In the genomic region with DNA sequence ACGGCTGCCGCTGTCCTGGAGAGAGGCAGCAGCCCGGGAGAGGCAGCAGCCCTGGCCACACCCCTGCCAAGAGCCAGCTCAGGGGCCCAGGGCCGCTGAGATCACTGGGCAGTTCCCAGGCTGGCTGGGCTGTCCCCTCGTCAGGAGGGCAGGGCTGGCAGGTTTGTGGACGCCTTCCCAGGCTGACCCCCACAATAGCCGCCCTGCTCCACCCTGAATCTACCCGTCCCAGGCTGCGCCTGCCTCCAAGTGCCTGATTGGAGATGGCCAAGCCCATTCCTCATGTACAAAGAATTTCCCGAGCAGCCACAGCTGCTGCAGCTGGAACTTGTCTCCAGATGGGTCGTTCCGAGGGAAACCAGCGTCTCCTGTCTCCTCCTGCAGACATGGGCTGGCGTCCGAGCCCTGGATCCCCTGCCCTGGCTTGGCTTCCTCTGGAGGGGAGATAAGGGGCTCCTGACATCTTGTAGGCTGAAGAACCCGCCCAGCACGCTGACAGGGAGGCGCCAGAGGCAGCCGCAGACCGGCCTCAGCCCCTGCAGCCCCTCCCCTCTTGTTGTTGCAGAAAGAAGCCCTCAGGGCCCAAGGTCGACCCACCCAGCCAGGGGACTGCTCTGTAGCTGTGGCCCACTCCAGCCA, we compare ENCODE assay signal across 15 cellular contexts. TPM values are rescaled to one million over a fixed set of nuclear protein-coding genes. Genes with fewer than 3 reads are reported as not detected.
DNase-seq lines count a peak whose midpoint lies in the region; ATAC-seq and TF ChIP-seq lines count a peak whose summit lies in the region.
"Had no signal": no experiment of that assay in that cellular context is flagged by ENCODE, and none has a peak within 500 bp of the region (broad histone marks: within the 10 kb centered on the region; RNA-seq: fewer than 3 reads in every experiment).

No MANE protein-coding gene starts in this region.

- H3K4me1 Mint-ChIP-seq in mesothelial cell of epicardium: peaks cover 73% of the 10 kb centered on the region
- H3K4me1 Mint-ChIP-seq in activated T-helper 1 cell treated with anti-CD3 and anti-CD28 coated beads, Interleukin-12 subunit alpha, Interleukin-12 subunit beta, Interleukin-2, Interleukin-4 antibody, amounts not matched to agents 30 ng/mL and 10 ng/mL and 1 ng/mL, durations not matched to agents 14 hours and 24 hours and 36 hours (ENCODE audit: low read depth): no peaks in the 10 kb centered on the region

- no peak overlapping the region for H3K4me3 ChIP-seq in fibroblast of villous mesenchyme (ENCODE audit: low read depth, low read length)

- H3K27ac Mint-ChIP-seq in mesothelial cell of epicardium: peak overlapping the region; percentile 95
- H3K27ac Mint-ChIP-seq in activated T-helper 1 cell treated with anti-CD3 and anti-CD28 coated beads, Interleukin-12 subunit alpha, Interleukin-12 subunit beta, Interleukin-2, Interleukin-4 antibody, amounts not matched to agents 30 ng/mL and 10 ng/mL and 1 ng/mL, durations not matched to agents 14 hours and 24 hours and 36 hours: no peak overlapping the region
- H3K27ac Mint-ChIP-seq: activated T-helper 2 cell treated with anti-CD3 and anti-CD28 coated beads, Interferon-gamma antibody, Interleukin-2, Interleukin-4, amounts not matched to agents 10 μg/mL and 5 μg/mL and 100 μg/mL, durations not matched to agents 14 hours and 24 hours and 36 hours; stimulated activated naive CD8-positive, alpha-beta T cell treated with anti-CD3 and anti-CD28 coated beads, Interleukin-15, Interleukin-2, amounts not matched to agents 100 ng/mL and 50 ng/mL, for 24 hours had no signal

- H3K4me3 Mint-ChIP-seq in mesothelial cell of epicardium: peak overlapping the region; percentile 10
- no peak overlapping the region for H3K4me3 Mint-ChIP-seq in activated T-helper 1 cell treated with anti-CD3 and anti-CD28 coated beads, Interleukin-12 subunit alpha, Interleukin-12 subunit beta, Interleukin-2, Interleukin-4 antibody, amounts not matched to agents 30 ng/mL and 10 ng/mL and 1 ng/mL, durations not matched to agents 14 hours and 24 hours and 36 hours
- H3K4me3 Mint-ChIP-seq: stimulated activated naive CD8-positive, alpha-beta T cell treated with anti-CD3 and anti-CD28 coated beads, Interleukin-15, Interleukin-2, amounts not matched to agents 100 ng/mL and 50 ng/mL, for 24 hours had no signal

- H3K27me3 Mint-ChIP-seq in mesothelial cell of epicardium (ENCODE audit: low read depth): peaks cover 23% of the 10 kb centered on the region
- H3K27me3 Mint-ChIP-seq in activated T-helper 1 cell treated with anti-CD3 and anti-CD28 coated beads, Interleukin-12 subunit alpha, Interleukin-12 subunit beta, Interleukin-2, Interleukin-4 antibody, amounts not matched to agents 30 ng/mL and 10 ng/mL and 1 ng/mL, durations not matched to agents 14 hours and 24 hours and 36 hours (ENCODE audit: insufficient read depth): peaks cover 41% of the 10 kb centered on the region

- DNase-seq in Right ventricle myocardium inferior (ENCODE audit: missing footprints) (no peak), cardiac septum (ENCODE audit: low spot score) (no peak), fibroblast of villous mesenchyme (ENCODE audit: low read depth) (peak; percentile 78), mesothelial cell of epicardium (ENCODE audit: low spot score in 2 of 2, unreplicated experiment in 2 of 2) (peak; percentile 50 to 69), NCI-H2227 (lab: John Stamatoyannopoulos, UW; ENCODE audit: unreplicated experiment) (no peak), hippocampal formation (lab: John Stamatoyannopoulos, UW) (no peak), RPMI8226 (no peak)
- no peak for DNase-seq in activated T-helper 1 cell treated with anti-CD3 and anti-CD28 coated beads, Interleukin-12 subunit alpha, Interleukin-12 subunit beta, Interleukin-2, Interleukin-4 antibody, amounts not matched to agents 30 ng/mL and 10 ng/mL and 1 ng/mL, durations not matched to agents 14 hours and 24 hours and 36 hours (ENCODE audit: low spot score)
- DNase-seq: MV-4-11; NCI-H69; stimulated activated CD4-positive, alpha-beta T cell treated with anti-CD3 and anti-CD28 coated beads, Interleukin-2, amount 100 ng/mL, for 48 hours had no signal

- peak; percentile 60 for ATAC-seq in Right ventricle myocardium inferior
- ATAC-seq: SK-N-SH treated with all-trans-retinoic acid at 6 μM for 48 hours had no signal

- intact Hi-C loops in Right ventricle myocardium inferior (cut with DNase I) (no loop called here), cardiac septum (cut with DNase I) (no loop called here)
- intact Hi-C loops in activated T-helper 1 cell treated with anti-CD3 and anti-CD28 coated beads, Interleukin-12 subunit alpha, Interleukin-12 subunit beta, Interleukin-2, Interleukin-4 antibody, amounts not matched to agents 30 ng/mL and 10 ng/mL and 1 ng/mL, durations not matched to agents 14 hours and 24 hours and 36 hours (cut with micrococcal nuclease): no loop called here

- no peaks in the 10 kb centered on the region for H3K36me3 Mint-ChIP-seq in mesothelial cell of epicardium
- H3K36me3 Mint-ChIP-seq in activated T-helper 1 cell treated with anti-CD3 and anti-CD28 coated beads, Interleukin-12 subunit alpha, Interleukin-12 subunit beta, Interleukin-2, Interleukin-4 antibody, amounts not matched to agents 30 ng/mL and 10 ng/mL and 1 ng/mL, durations not matched to agents 14 hours and 24 hours and 36 hours (ENCODE audit: low read depth): no peaks in the 10 kb centered on the region

- no peaks in the 10 kb centered on the region for H3K9me3 Mint-ChIP-seq in mesothelial cell of epicardium
- H3K9me3 Mint-ChIP-seq in activated T-helper 1 cell treated with anti-CD3 and anti-CD28 coated beads, Interleukin-12 subunit alpha, Interleukin-12 subunit beta, Interleukin-2, Interleukin-4 antibody, amounts not matched to agents 30 ng/mL and 10 ng/mL and 1 ng/mL, durations not matched to agents 14 hours and 24 hours and 36 hours: no peaks in the 10 kb centered on the region
- H3K9me3 Mint-ChIP-seq: activated T-helper 2 cell treated with anti-CD3 and anti-CD28 coated beads, Interferon-gamma antibody, Interleukin-2, Interleukin-4, amounts not matched to agents 10 μg/mL and 5 μg/mL and 100 μg/mL, durations not matched to agents 14 hours and 24 hours and 36 hours; stimulated activated naive CD8-positive, alpha-beta T cell treated with anti-CD3 and anti-CD28 coated beads, Interleukin-15, Interleukin-2, amounts not matched to agents 100 ng/mL and 50 ng/mL, for 24 hours had no signal

- no peak for TF ChIP-seq CTCF in fibroblast of villous mesenchyme (IDR thresholded peaks at IDR 0.05; ENCODE audit: insufficient read depth, low read depth, low read length)
- no peak for TF ChIP-seq CTCF in mesothelial cell of epicardium (IDR thresholded peaks at IDR 0.05; ENCODE audit: unreplicated experiment)

RNA-seq across cellular contexts. Expression of a gene that starts 9.4 kb away (rescaled TPM):
- total RNA-seq in Right ventricle myocardium inferior (1.7 TPM), cardiac septum (1.0 TPM), fibroblast of villous mesenchyme (not detected in 2 replicates), mesothelial cell of epicardium (26.0 to 30.0 TPM (median 27.5 TPM) in 3 replicates)
- not detected in 2 replicates for total RNA-seq in activated T-helper 1 cell treated with anti-CD3 and anti-CD28 coated beads, Interleukin-12 subunit alpha, Interleukin-12 subunit beta, Interleukin-2, Interleukin-4 antibody, amounts not matched to agents 30 ng/mL and 10 ng/mL and 1 ng/mL, durations not matched to agents 14 hours and 24 hours and 36 hours
- total RNA-seq: activated T-helper 2 cell treated with anti-CD3 and anti-CD28 coated beads, Interferon-gamma antibody, Interleukin-2, Interleukin-4, amounts not matched to agents 10 μg/mL and 5 μg/mL and 100 μg/mL, durations not matched to agents 14 hours and 24 hours and 36 hours; osteoblast had no signal

RNA-seq across cellular contexts. Expression of a gene that starts 57.8 kb away (rescaled TPM):
- total RNA-seq in Right ventricle myocardium inferior (not detected), cardiac septum (not detected), fibroblast of villous mesenchyme (not detected in 2 replicates), mesothelial cell of epicardium (12.3 to 13.5 TPM (median 12.6 TPM) in 3 replicates)
- not detected in 2 replicates for total RNA-seq in activated T-helper 1 cell treated with anti-CD3 and anti-CD28 coated beads, Interleukin-12 subunit alpha, Interleukin-12 subunit beta, Interleukin-2, Interleukin-4 antibody, amounts not matched to agents 30 ng/mL and 10 ng/mL and 1 ng/mL, durations not matched to agents 14 hours and 24 hours and 36 hours
- total RNA-seq: activated T-helper 2 cell treated with anti-CD3 and anti-CD28 coated beads, Interferon-gamma antibody, Interleukin-2, Interleukin-4, amounts not matched to agents 10 μg/mL and 5 μg/mL and 100 μg/mL, durations not matched to agents 14 hours and 24 hours and 36 hours; osteoblast had no signal

Comparison
In these comparisons a context has a peak if more than half of its experiments do, and no peak if none do; other contexts are left out.
1. DNase-seq: peak in fibroblast of villous mesenchyme (single experiment) and mesothelial cell of epicardium (2 of 2); none in Right ventricle myocardium inferior (single experiment), cardiac septum (single experiment), NCI-H2227 (single experiment), hippocampal formation (0 of 2), RPMI8226 (single experiment) and activated T-helper 1 cell treated with anti-CD3 and anti-CD28 coated beads, Interleukin-12 subunit alpha, Interleukin-12 subunit beta, Interleukin-2, Interleukin-4 antibody, amounts not matched to agents 30 ng/mL and 10 ng/mL and 1 ng/mL, durations not matched to agents 14 hours and 24 hours and 36 hours (single experiment).
2. RNA of a gene that starts 57.8 kb away (total RNA-seq): 12.3 to 13.5 TPM in mesothelial cell of epicardium; not detected in cardiac septum (single experiment), not detected in Right ventricle myocardium inferior (single experiment), not detected in fibroblast of villous mesenchyme and not detected in activated T-helper 1 cell treated with anti-CD3 and anti-CD28 coated beads, Interleukin-12 subunit alpha, Interleukin-12 subunit beta, Interleukin-2, Interleukin-4 antibody, amounts not matched to agents 30 ng/mL and 10 ng/mL and 1 ng/mL, durations not matched to agents 14 hours and 24 hours and 36 hours; every median in the first group is over 10 times any median in the second.